32 cellular contexts compared by ENCODE assay signal in the genomic region with DNA sequence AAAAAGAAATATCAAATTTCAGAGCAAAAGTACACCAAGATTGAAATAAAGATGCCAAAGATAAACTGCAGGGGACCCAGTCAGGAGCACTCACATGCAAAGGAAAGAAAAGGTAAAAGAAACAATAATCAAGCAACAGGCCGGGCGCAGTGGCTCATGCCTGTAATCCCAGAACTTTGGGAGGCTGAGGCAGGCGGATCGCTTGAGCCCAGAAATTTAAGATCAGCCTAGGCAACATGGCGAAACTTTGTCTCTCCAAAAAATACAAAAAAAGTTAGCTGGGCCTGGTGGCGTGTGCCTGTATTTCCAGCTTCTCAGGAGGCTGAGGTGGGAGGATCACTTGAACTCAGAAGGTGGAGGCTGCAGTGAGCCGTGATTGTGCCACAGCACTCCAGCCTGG.
"Had no signal": no experiment of that assay in that cellular context is flagged by ENCODE, and none has a peak within 500 bp of the region (broad histone marks: within the 10 kb centered on the region; RNA-seq: fewer than 3 reads in every experiment).

No MANE protein-coding gene starts in this region.

- H3K9me3 ChIP-seq: neutrophil, ovary, psoas muscle, spleen, suprapubic skin, testis, tibial artery, transverse colon, upper lobe of right lung, uterus had no signal

- H3K36me3 Mint-ChIP-seq: natural killer cell treated with Interleukin-12 subunit alpha and Interleukin-12 subunit beta and Interleukin-15 and Interleukin-18, amount 100 ng/mL, for 72 hours had no signal

- H3K27me3 Mint-ChIP-seq: naive thymus-derived CD8-positive, alpha-beta T cell; natural killer cell treated with Interleukin-12 subunit alpha and Interleukin-12 subunit beta and Interleukin-15 and Interleukin-18, amount 100 ng/mL, for 72 hours; progenitor cell of endocrine pancreas; stimulated activated memory B cell treated with anti-CD40 and anti-IgM and Interleukin-4, amounts not matched to agents 10 μg/mL and 1 μg/mL and 100 μg/mL, for 72 hours; stimulated activated naive CD8-positive, alpha-beta T cell treated with anti-CD3 and anti-CD28 coated beads, Interleukin-15, amount 100 ng/mL, for 72 hours; type B pancreatic cell had no signal

- H3K9me3 Mint-ChIP-seq: naive thymus-derived CD8-positive, alpha-beta T cell; natural killer cell treated with Interleukin-12 subunit alpha and Interleukin-12 subunit beta and Interleukin-15 and Interleukin-18, amount 100 ng/mL, for 72 hours; nephron progenitor cell; neural crest cell; stimulated activated memory B cell treated with anti-CD40 and anti-IgM and Interleukin-4, amounts not matched to agents 10 μg/mL and 1 μg/mL and 100 μg/mL, for 72 hours; stimulated activated naive CD8-positive, alpha-beta T cell treated with anti-CD3 and anti-CD28 coated beads, Interleukin-15, amount 100 ng/mL, for 72 hours; type B pancreatic cell had no signal

- DNase-seq: naive thymus-derived CD8-positive, alpha-beta T cell; nephron progenitor cell; nucleus accumbens; ovary; right cardiac atrium; spleen; stimulated activated CD4-positive, alpha-beta T cell treated with anti-CD3 and anti-CD28 coated beads, Interleukin-12 subunit alpha, Interleukin-12 subunit beta, amount 100 ng/mL, for 4 hours; stimulated activated CD4-positive, alpha-beta T cell treated with anti-CD3 and anti-CD28 coated beads, Interleukin-1b, Interleukin-23, amount 100 ng/mL, for 48 hours; stimulated activated CD4-positive, alpha-beta T cell treated with anti-CD3 and anti-CD28 coated beads, Interleukin-4, amount 100 ng/mL, for 1 hour; stimulated activated CD4-positive, alpha-beta T cell treated with anti-CD3 and anti-CD28 coated beads, Interleukin-4, amount 100 ng/mL, for 4 hours; stimulated activated CD8-positive, alpha-beta memory T cell treated with anti-CD3 and anti-CD28 coated beads, Interleukin-4, amount 100 ng/mL, for 48 hours; stimulated activated naive CD4-positive, alpha-beta T cell; stimulated activated naive CD8-positive, alpha-beta T cell treated with anti-CD3 and anti-CD28 coated beads, Interleukin-15, amount 100 ng/mL, for 72 hours; stimulated activated naive CD8-positive, alpha-beta T cell treated with anti-CD3 and anti-CD28 coated beads, Interleukin-15, Interleukin-2, amounts not matched to agents 100 U/mL and 50 U/mL, for 24 hours; substantia nigra; testis; transverse colon; upper lobe of right lung; uterus had no signal

- H3K4me1 Mint-ChIP-seq: stimulated activated naive CD8-positive, alpha-beta T cell treated with anti-CD3 and anti-CD28 coated beads, Interleukin-15, amount 100 ng/mL, for 72 hours had no signal

- ATAC-seq: naive thymus-derived CD8-positive, alpha-beta T cell; natural killer cell treated with Interleukin-12 subunit alpha and Interleukin-12 subunit beta and Interleukin-15 and Interleukin-18, amount 100 ng/mL, for 72 hours; psoas muscle; right cardiac atrium; sciatic nerve; stimulated activated memory B cell treated with anti-CD40 and anti-IgM and Interleukin-4, amounts not matched to agents 10 μg/mL and 1 μg/mL and 100 μg/mL, for 72 hours; stimulated activated naive CD8-positive, alpha-beta T cell treated with anti-CD3 and anti-CD28 coated beads, Interleukin-15, amount 100 ng/mL, for 72 hours; stimulated activated naive CD8-positive, alpha-beta T cell treated with anti-CD3 and anti-CD28 coated beads, Interleukin-15, Interleukin-2, amounts not matched to agents 100 U/mL and 50 U/mL, for 24 hours; upper lobe of right lung had no signal

- H3K27me3 ChIP-seq: neutrophil, ovary, spleen, suprapubic skin, testis, tibial artery, transverse colon, upper lobe of right lung, uterus had no signal

- H3K4me1 ChIP-seq: psoas muscle, testis, uterus had no signal

- H3K4me3 Mint-ChIP-seq: naive thymus-derived CD8-positive, alpha-beta T cell; natural killer cell treated with Interleukin-12 subunit alpha and Interleukin-12 subunit beta and Interleukin-15 and Interleukin-18, amount 100 ng/mL, for 72 hours; nephron progenitor cell; neural crest cell; stimulated activated memory B cell treated with anti-CD40 and anti-IgM and Interleukin-4, amounts not matched to agents 10 μg/mL and 1 μg/mL and 100 μg/mL, for 72 hours; stimulated activated naive CD8-positive, alpha-beta T cell treated with anti-CD3 and anti-CD28 coated beads, Interleukin-15, amount 100 ng/mL, for 72 hours; type B pancreatic cell had no signal

- H3K27ac Mint-ChIP-seq: natural killer cell treated with Interleukin-12 subunit alpha and Interleukin-12 subunit beta and Interleukin-15 and Interleukin-18, amount 100 ng/mL, for 72 hours; nephron progenitor cell; progenitor cell of endocrine pancreas; stimulated activated memory B cell treated with anti-CD40 and anti-IgM and Interleukin-4, amounts not matched to agents 10 μg/mL and 1 μg/mL and 100 μg/mL, for 72 hours; stimulated activated naive CD8-positive, alpha-beta T cell treated with anti-CD3 and anti-CD28 coated beads, Interleukin-15, amount 100 ng/mL, for 72 hours; type B pancreatic cell had no signal

- H3K27ac ChIP-seq: neutrophil, ovary, parathyroid adenoma, psoas muscle, skin epidermis, spleen, suprapubic skin, testis, tibial artery, transverse colon, upper lobe of right lung, uterus had no signal

- H3K4me3 ChIP-seq: ovary, psoas muscle, skin epidermis, smooth muscle cell, spleen, suprapubic skin, testis, tibial artery, transverse colon, upper lobe of right lung, uterus had no signal

- H3K36me3 ChIP-seq: ovary, uterus had no signal
